In the genomic region with DNA sequence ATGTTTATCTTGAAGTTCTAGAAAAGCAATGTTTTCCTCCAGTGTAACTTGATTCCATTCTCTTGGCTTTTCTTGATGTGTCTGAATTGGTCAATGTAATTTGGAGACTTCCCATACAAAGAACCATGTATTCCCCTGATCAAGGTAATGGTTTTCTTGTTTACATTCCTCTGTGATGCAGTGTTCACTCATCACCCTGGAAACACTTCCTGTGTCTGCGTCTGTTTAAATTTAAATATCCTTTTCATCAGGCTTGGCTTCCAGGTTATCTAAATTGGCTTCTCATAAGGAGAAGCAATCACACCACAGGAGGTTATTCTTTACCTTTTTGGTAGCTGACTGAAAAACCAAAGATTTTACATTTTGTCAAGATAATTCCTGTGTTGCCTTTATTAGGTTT, we compare ENCODE assay signal across 10 cellular contexts.
A peak's percentile ranks its signal among the peaks of the same experiment; 100 is the strongest.
DNase-seq lines count a peak whose midpoint lies in the region; ATAC-seq and TF ChIP-seq lines count a peak whose summit lies in the region.
"Had no signal": no experiment of that assay in that cellular context is flagged by ENCODE, and none has a peak within 500 bp of the region (broad histone marks: within the 10 kb centered on the region; RNA-seq: fewer than 3 reads in every experiment).

No MANE protein-coding gene starts in this region.

- H3K14ac ChIP-seq in mesenchymal stem cell (ENCODE audit: low read length in 2 of 2), result no peak overlapping the region

- H3K23ac ChIP-seq in mesenchymal stem cell (ENCODE audit: low read length in 2 of 2), result no peak overlapping the region

- H4K8ac ChIP-seq in mesenchymal stem cell (ENCODE audit: low read length), result no peak overlapping the region

- no peak overlapping the region for H2BK12ac ChIP-seq in mesenchymal stem cell (ENCODE audit: low read length in 2 of 2)

- no peaks in the 10 kb centered on the region for H3K79me2 ChIP-seq in mammary epithelial cell (ENCODE audit: insufficient read depth, low read length)

- H3K9me3 ChIP-seq in mammary epithelial cell (replicated peaks; ENCODE audit: insufficient read depth, low read length) (no peaks in the 10 kb centered on the region), mesenchymal stem cell (ENCODE audit: control insufficient read depth, low read length) (no peaks in the 10 kb centered on the region), HAP-1 (no peaks in the 10 kb centered on the region)
- H3K9me3 ChIP-seq: esophagus squamous epithelium had no signal

- H2BK5ac ChIP-seq in mesenchymal stem cell (ENCODE audit: low read depth, low read length, poor library complexity, severe bottlenecking), result no peak overlapping the region

- no peak overlapping the region for H3K4ac ChIP-seq in mesenchymal stem cell (ENCODE audit: low read depth in 1 of 2, low read length in 2 of 2)

- H3K27me3 ChIP-seq in mammary epithelial cell (ENCODE audit: insufficient read depth, low read length), result no peaks in the 10 kb centered on the region
- no peaks in the 10 kb centered on the region for H3K27me3 ChIP-seq in mesenchymal stem cell (ENCODE audit: control insufficient read depth in 1 of 2, insufficient read depth in 1 of 2, low read length in 2 of 2)
- H3K27me3 ChIP-seq in HAP-1 (ENCODE audit: low read depth), result no peaks in the 10 kb centered on the region; the same call in 1 of the 2 replicates

- H2AK5ac ChIP-seq in mesenchymal stem cell (ENCODE audit: low read length, severe bottlenecking), result no peak overlapping the region

- intact Hi-C loops in mammary epithelial cell (cut with micrococcal nuclease), result loop anchor here (10.0 kb wide), 2 partner anchors 318 to 812 kb away; a partner anchor contains a TSS

- H4K20me1 ChIP-seq in mammary epithelial cell (ENCODE audit: insufficient read depth, low read length), result no peaks in the 10 kb centered on the region

- H4K91ac ChIP-seq in mesenchymal stem cell (ENCODE audit: low read length), result no peak overlapping the region

- H2AFZ ChIP-seq in mammary epithelial cell (ENCODE audit: low read depth, low read length) (peak overlapping the region; percentile 21), mesenchymal stem cell (ENCODE audit: low read depth, low read length) (no peak overlapping the region)

- H2BK120ac ChIP-seq in mesenchymal stem cell (ENCODE audit: low read depth, low read length), result no peak overlapping the region

- H3K4me3 ChIP-seq in mammary epithelial cell (replicated peaks in 1 of 3; ENCODE audit: insufficient read depth in 1 of 3, low read depth in 2 of 3, low read length in 3 of 3) (no peak overlapping the region), mesenchymal stem cell (ENCODE audit: insufficient read depth in 1 of 2, low read depth in 1 of 2, low read length in 2 of 2) (no peak overlapping the region), HAP-1 (no peak overlapping the region)
- H3K4me3 ChIP-seq: esophagus squamous epithelium had no signal

- H3K9ac ChIP-seq in mammary epithelial cell (ENCODE audit: insufficient read depth, low read length), result peak overlapping the region; percentile 55
- no peak overlapping the region for H3K9ac ChIP-seq in mesenchymal stem cell (ENCODE audit: low read length)

- no peak for ATAC-seq in HG03457 (IDR thresholded peaks at IDR 0.05; ENCODE audit: unreplicated experiment)
- no peak for ATAC-seq in HG03196 (IDR thresholded peaks at IDR 0.05; ENCODE audit: unreplicated experiment)
- ATAC-seq in HG03354 (IDR thresholded peaks at IDR 0.05; ENCODE audit: poor library complexity, severe bottlenecking, unreplicated experiment), result no peak

- H3K27ac ChIP-seq in mammary epithelial cell (ENCODE audit: insufficient read depth, low read depth, low read length) (peak overlapping the region; percentile 100), mesenchymal stem cell (ENCODE audit: low read length, poor library complexity, severe bottlenecking) (no peak overlapping the region)
- H3K27ac ChIP-seq: esophagus squamous epithelium had no signal

- dilution Hi-C loops in mammary epithelial cell (cut with HindIII; ENCODE audit: low sequenced_read_pairs), result no loop called here

- H3K36me3 ChIP-seq in mammary epithelial cell (ENCODE audit: insufficient read depth, low read length), result no peaks in the 10 kb centered on the region
- no peaks in the 10 kb centered on the region for H3K36me3 ChIP-seq in mesenchymal stem cell (ENCODE audit: control insufficient read depth in 1 of 2, insufficient read depth in 2 of 2, low read depth in 1 of 2, low read length in 2 of 2)
- H3K36me3 ChIP-seq in HAP-1 (replicated peaks), result no peaks in the 10 kb centered on the region
- H3K36me3 ChIP-seq: esophagus squamous epithelium had no signal

- H3K79me1 ChIP-seq in mesenchymal stem cell (replicated peaks; ENCODE audit: low read length, poor library complexity, severe bottlenecking), result no peaks in the 10 kb centered on the region

- no peak overlapping the region for H3K18ac ChIP-seq in mesenchymal stem cell (ENCODE audit: low read depth in 1 of 2, low read length in 2 of 2)

- TF ChIP-seq CTCF in mammary epithelial cell (conservative IDR thresholded peaks at IDR 0.05 in 1 of 2, IDR thresholded peaks at IDR 0.05 in 1 of 2; ENCODE audit: extremely low read depth in 1 of 2, insufficient read depth in 1 of 2, low read depth in 1 of 2, low read length in 2 of 2), result no peak

- BruUV-seq in mammary epithelial cell (replicated peaks; lab: Mats Ljungman, UMichigan), result no TSS peak

- H3K4me2 ChIP-seq in mammary epithelial cell (ENCODE audit: insufficient read depth, low read depth, low read length) (peak overlapping the region; percentile 73), mesenchymal stem cell (ENCODE audit: low read length, poor library complexity, severe bottlenecking) (no peak overlapping the region)

- in situ Hi-C loops in mammary epithelial cell (cut with MboI; ENCODE audit: low sequenced_read_pairs in 2 of 2), result no loop called here
- in situ Hi-C loops in HAP-1 (cut with MboI; ENCODE audit: low sequenced_read_pairs), result no loop called here

- 0% methylated on average over 1 of the region's 1 CpG for WGBS in mammary epithelial cell (ENCODE audit: low coverage, missing lambda C conversion rate)
- WGBS in mesenchymal stem cell, result 0% methylated on average over 1 of the region's 1 CpG

- CTCF ChIA-PET in mammary epithelial cell (lab: Charles Lee; ENCODE audit: low non-redundant PET), result interaction anchor here (0.5 kb wide), 1 partner anchor 240 kb away, joined by 3 read pairs; no protein-coding TSS in a partner anchor

- DNase-seq in Daoy (ENCODE audit: low read depth) (peak; percentile 89), NCI-H1436 treated with DMSO at 0.1 percent for 48 hours (lab: John Stamatoyannopoulos, UW) (peak; percentile 63), mammary epithelial cell (peak; percentile 84), mesenchymal stem cell (peak; percentile 84), HAP-1 (ENCODE audit: low spot score in 2 of 2) (no peak)
- DNase-seq: esophagus squamous epithelium, nucleus accumbens had no signal

- peaks cover 61% of the 10 kb centered on the region for H3K4me1 ChIP-seq in mammary epithelial cell (ENCODE audit: insufficient read depth, low read length)
- no peaks in the 10 kb centered on the region for H3K4me1 ChIP-seq in mesenchymal stem cell (ENCODE audit: control insufficient read depth, insufficient read depth, low read depth, low read length)
- no peaks in the 10 kb centered on the region for H3K4me1 ChIP-seq in HAP-1

- no peak overlapping the region for H2BK15ac ChIP-seq in mesenchymal stem cell (ENCODE audit: low read depth, poor library complexity, severe bottlenecking)

Comparison
In these comparisons a context has a peak if more than half of its experiments do, and no peak if none do; other contexts are left out.
1. DNase-seq: peak in Daoy (single experiment), NCI-H1436 treated with DMSO at 0.1 percent for 48 hours (single experiment), mammary epithelial cell (single experiment) and mesenchymal stem cell (single experiment); none in HAP-1 (0 of 2).